In genomic region chr15:98745650-98746374, GRCh38 we compare ENCODE assay signal across 15 cellular contexts.
DNase-seq lines count a peak whose midpoint lies in the region; TF ChIP-seq lines count a peak whose summit lies in the region.
"Had no signal": no experiment of that assay in that cellular context is flagged by ENCODE, and none has a peak within 500 bp of the region (broad histone marks: within the 10 kb centered on the region; RNA-seq: fewer than 3 reads in every experiment).

No MANE protein-coding gene starts in this region.

- H3K23ac ChIP-seq in mesendoderm (ENCODE audit: low read length): no peak overlapping the region

- no peak overlapping the region for H3K9ac ChIP-seq in mesendoderm (ENCODE audit: low read length)

- no peak overlapping the region for H3K4me2 ChIP-seq in mesendoderm (ENCODE audit: low read length)

- H3K4me1 ChIP-seq in mesendoderm (ENCODE audit: control insufficient read depth, low read depth, low read length) (peaks cover 4% of the 10 kb centered on the region), sigmoid colon (peaks cover 0 to 56% (median 43%) of the 10 kb centered on the region in 4 donors)

- H4K5ac ChIP-seq in mesendoderm (ENCODE audit: low read length): no peak overlapping the region

- H2BK120ac ChIP-seq in mesendoderm (ENCODE audit: low read depth, low read length): no peak overlapping the region

- no CpG with 5 or more reads among the region's 10 CpGs for WGBS in mesendoderm (ENCODE audit: extremely low coverage, insufficient coverage, low lambda C conversion rate)
- 17 to 45% methylated on average over 10 of the region's 10 CpGs for WGBS in sigmoid colon, 2 donors

- H3K56ac ChIP-seq in mesendoderm (ENCODE audit: low read length): no peak overlapping the region

- H3K27ac ChIP-seq in mesendoderm (ENCODE audit: low read depth, low read length) (no peak overlapping the region), sigmoid colon (no peak overlapping the region)

- TF ChIP-seq POLR2A in sigmoid colon (IDR thresholded peaks at IDR 0.05): no peak

- no peaks in the 10 kb centered on the region for H3K36me3 ChIP-seq in mesendoderm (ENCODE audit: control insufficient read depth, insufficient read depth, low read length)
- no peaks in the 10 kb centered on the region for H3K36me3 ChIP-seq in sigmoid colon

- H3K79me2 ChIP-seq in mesendoderm (ENCODE audit: control insufficient read depth, insufficient read depth, low read length): peaks cover 86% of the 10 kb centered on the region

- H3K4me3 ChIP-seq in mesendoderm (ENCODE audit: low read length): no peak overlapping the region
- no peak overlapping the region for H3K4me3 ChIP-seq in sigmoid colon

- no peak for TF ChIP-seq CTCF in sigmoid colon (IDR thresholded peaks at IDR 0.05)

- peak overlapping the region; percentile 7 for H4K8ac ChIP-seq in mesendoderm (ENCODE audit: low read depth, low read length)

- H3K9me3 ChIP-seq in sigmoid colon: no peaks in the 10 kb centered on the region

- H2AK5ac ChIP-seq in mesendoderm (ENCODE audit: low read length): no peak overlapping the region

- no peak for TF ChIP-seq EP300 in sigmoid colon (IDR thresholded peaks at IDR 0.05)

- intact Hi-C loops in sigmoid colon (cut with DNase I): no loop called here

- no peak overlapping the region for H3K18ac ChIP-seq in mesendoderm (ENCODE audit: low read length)

- H2BK5ac ChIP-seq in mesendoderm (ENCODE audit: low read length): no peak overlapping the region

- H3K27me3 ChIP-seq in mesendoderm (ENCODE audit: insufficient read depth, low read length, poor library complexity) (no peaks in the 10 kb centered on the region), sigmoid colon (no peaks in the 10 kb centered on the region)

- DNase-seq in EL (peak; percentile 28), M059J (ENCODE audit: low read depth) (peak; percentile 40), astrocyte of the hippocampus (ENCODE audit: low read depth, low spot score) (peak; percentile 68), mesendoderm (no peak), germinal center (ENCODE audit: low spot score) (no peak), sigmoid colon (no peak), COLO668 (lab: John Stamatoyannopoulos, UW; ENCODE audit: unreplicated experiment) (no peak)
- no peak for DNase-seq in stimulated activated CD4-positive, alpha-beta T cell treated with anti-CD3 and anti-CD28 coated beads, Interleukin-2, amount 100 ng/mL, for 24 hours
- DNase-seq: activated B cell treated with CpG ODN at 0.5 μM for 24 hours; activated T-cell treated with anti-CD3 and anti-CD28 coated beads for 4 hours; CD8-positive, alpha-beta memory T cell; NCI-H1048; NCI-H446 treated with DMSO at 0.1 percent for 48 hours; Right ventricle myocardium superior; stimulated activated naive B cell treated with anti-CD40 and anti-IgM and Interleukin-4, amounts not matched to agents 10 μg/mL and 1 μg/mL and 100 μg/mL, for 72 hours had no signal

- no peak overlapping the region for H2BK15ac ChIP-seq in mesendoderm (replicated peaks; ENCODE audit: low read depth)

- peaks cover 35% of the 10 kb centered on the region for H3K79me1 ChIP-seq in mesendoderm (ENCODE audit: low read length)

- H3K4ac ChIP-seq in mesendoderm (ENCODE audit: low read depth, low read length): no peak overlapping the region

Comparison
In these comparisons a context has a peak if more than half of its experiments do, and no peak if none do; other contexts are left out.
1. DNase-seq: peak in EL (single experiment), M059J (single experiment) and astrocyte of the hippocampus (single experiment); none in mesendoderm (single experiment), germinal center (single experiment), sigmoid colon (single experiment), stimulated activated CD4-positive, alpha-beta T cell treated with anti-CD3 and anti-CD28 coated beads, Interleukin-2, amount 100 ng/mL, for 24 hours (0 of 2) and COLO668 (single experiment).